18 cellular contexts compared by ENCODE assay signal in genomic region chr11:27388869-27389268, GRCh38. TPM values are rescaled to one million over a fixed set of nuclear protein-coding genes. Genes with fewer than 3 reads are reported as not detected.
DNase-seq lines count a peak whose midpoint lies in the region; ATAC-seq and TF ChIP-seq lines count a peak whose summit lies in the region.
"Had no signal": no experiment of that assay in that cellular context is flagged by ENCODE, and none has a peak within 500 bp of the region (broad histone marks: within the 10 kb centered on the region; RNA-seq: fewer than 3 reads in every experiment).

No MANE protein-coding gene starts in this region.

- peak overlapping the region; percentile 2; the same call in 1 of the 2 replicates for H3K27ac Mint-ChIP-seq in GM23338
- no peak overlapping the region for H3K27ac Mint-ChIP-seq in T-cell
- H3K27ac Mint-ChIP-seq: stimulated activated naive CD8-positive, alpha-beta T cell treated with anti-CD3 and anti-CD28 coated beads, Interleukin-15, Interleukin-2, amounts not matched to agents 100 ng/mL and 50 ng/mL, for 24 hours had no signal

- H3K36me3 Mint-ChIP-seq in GM23338 (ENCODE audit: low read depth), result peaks cover 11% of the 10 kb centered on the region; the same call in 2 of the 3 replicates
- H3K36me3 Mint-ChIP-seq in T-cell, result no peaks in the 10 kb centered on the region

- no peak overlapping the region for H2AFZ ChIP-seq in GM23338

- POLR2A ChIA-PET in T-cell (lab: Charles Lee), result no interaction called here

- H3K4me3 ChIP-seq in GM23338 (no peak overlapping the region), adrenal gland (no peak overlapping the region), mesodermal cell (ENCODE audit: extremely low read depth, insufficient read depth, low read length, poor library complexity, severe bottlenecking) (no peak overlapping the region)

- H3K4me3 Mint-ChIP-seq in GM23338 (no peak overlapping the region), T-cell (no peak overlapping the region)
- H3K4me3 Mint-ChIP-seq: stimulated activated naive CD8-positive, alpha-beta T cell treated with anti-CD3 and anti-CD28 coated beads, Interleukin-15, Interleukin-2, amounts not matched to agents 100 ng/mL and 50 ng/mL, for 24 hours had no signal

- no peaks in the 10 kb centered on the region for H3F3A ChIP-seq in GM23338 (replicated peaks; ENCODE audit: low read depth)

- TF ChIP-seq POLR2A in adrenal gland (IDR thresholded peaks at IDR 0.05), result no peak

- H3K9me2 ChIP-seq in GM23338 (ENCODE audit: insufficient read depth), result no peaks in the 10 kb centered on the region

- intact Hi-C loops in adrenal gland (cut with DNase I), result no loop called here

- DNase-seq in COLO829 (ENCODE audit: low spot score) (peak; percentile 29), GM23338 (ENCODE audit: low spot score) (no peak), adrenal gland (no peak), T-cell (no peak), substantia nigra (lab: John Stamatoyannopoulos, UW) (no peak)
- DNase-seq in stimulated activated naive CD4-positive, alpha-beta T cell treated with Interleukin-2 at 50 U/mL for 16 hours (lab: John Stamatoyannopoulos, UW), result no peak
- DNase-seq: activated effector memory CD4-positive, alpha-beta T cell treated with Interleukin-2 at 50 U/mL for 16 hours; AML-193; DMS 273 treated with DMSO at 0.1 percent for 48 hours; effector CD8-positive, alpha-beta T cell; MM.1S; NCI-H2081 treated with DMSO at 0.1 percent for 48 hours; NCI-H748 treated with DMSO at 0.1 percent for 48 hours had no signal

- H3K79me2 ChIP-seq in GM23338 (replicated peaks; ENCODE audit: insufficient read depth), result peaks cover 53% of the 10 kb centered on the region

- H3K4me1 ChIP-seq in GM23338 (ENCODE audit: insufficient read depth), result peaks cover 71% of the 10 kb centered on the region
- peaks cover 26 to 66% of the 10 kb centered on the region in 2 donors for H3K4me1 ChIP-seq in adrenal gland (replicated peaks in 1 of 2)
- peaks cover 85% of the 10 kb centered on the region for H3K4me1 ChIP-seq in mesodermal cell (ENCODE audit: control insufficient read depth, insufficient read depth, low read length, poor library complexity, severe bottlenecking)

- H3K27ac ChIP-seq in GM23338 (ENCODE audit: low read depth) (no peak overlapping the region), adrenal gland (peak overlapping the region in 3 of 5 donors; percentile 1 to 11 (median 7)), mesodermal cell (ENCODE audit: low read depth, low read length, severe bottlenecking) (peak overlapping the region; percentile 26), substantia nigra (ENCODE audit: low read depth, low read length, poor library complexity, severe bottlenecking) (no peak overlapping the region)
- H3K27ac ChIP-seq: neutrophil, RWPE1 had no signal

- WGBS in adrenal gland, 4 donors, result 55 to 67% (median 62%) methylated on average over 1 of the region's 1 CpG
- WGBS in mesodermal cell (ENCODE audit: insufficient coverage in 2 of 2), 2 experiments, result no CpG with 5 or more reads among the region's 1 CpG

- H4K20me1 ChIP-seq in GM23338 (replicated peaks; ENCODE audit: insufficient read depth), result no peaks in the 10 kb centered on the region; the same call in 1 of the 2 replicates

- no peak for ATAC-seq in GM23338
- no peak for ATAC-seq in T-cell (replicated peaks in 1 of 4)
- ATAC-seq in HG02610 (IDR thresholded peaks at IDR 0.05; ENCODE audit: unreplicated experiment), result no peak

- H3K9me3 Mint-ChIP-seq in GM23338 (no peaks in the 10 kb centered on the region), T-cell (no peaks in the 10 kb centered on the region)
- H3K9me3 Mint-ChIP-seq: stimulated activated naive CD8-positive, alpha-beta T cell treated with anti-CD3 and anti-CD28 coated beads, Interleukin-15, Interleukin-2, amounts not matched to agents 100 ng/mL and 50 ng/mL, for 24 hours had no signal

- H3K4me1 Mint-ChIP-seq in GM23338 (peaks cover 67% of the 10 kb centered on the region), T-cell (no peaks in the 10 kb centered on the region)

- peaks cover 10% of the 10 kb centered on the region; the same call in 1 of the 2 replicates for H3K36me3 ChIP-seq in GM23338 (ENCODE audit: insufficient read depth)
- H3K36me3 ChIP-seq in adrenal gland (replicated peaks in 1 of 2), result no peaks in the 10 kb centered on the region
- H3K36me3 ChIP-seq in mesodermal cell (ENCODE audit: control insufficient read depth, insufficient read depth, low read length), result peaks cover 13% of the 10 kb centered on the region
- H3K36me3 ChIP-seq: neutrophil had no signal

- CTCF ChIA-PET in T-cell (lab: Charles Lee), result no interaction called here

- no peaks in the 10 kb centered on the region for H3K27me3 ChIP-seq in GM23338 (ENCODE audit: insufficient read depth)
- no peaks in the 10 kb centered on the region for H3K27me3 ChIP-seq in adrenal gland
- H3K27me3 ChIP-seq: neutrophil had no signal

- no peaks in the 10 kb centered on the region for H3K9me3 ChIP-seq in adrenal gland (replicated peaks in 1 of 3)
- H3K9me3 ChIP-seq in mesodermal cell (ENCODE audit: control insufficient read depth, low read length), result no peaks in the 10 kb centered on the region
- H3K9me3 ChIP-seq: neutrophil had no signal

- H3K4me2 ChIP-seq in GM23338, result peak overlapping the region; percentile 34; the same call in 1 of the 2 replicates

- no peak for TF ChIP-seq CTCF in GM23338 (conservative IDR thresholded peaks at IDR 0.05; ENCODE audit: low read depth in 2 of 2)
- TF ChIP-seq CTCF in adrenal gland (IDR thresholded peaks at IDR 0.05), result no peak

- H3K27me3 Mint-ChIP-seq in GM23338 (ENCODE audit: insufficient read depth, low read depth, poor library complexity) (no peaks in the 10 kb centered on the region), T-cell (no peaks in the 10 kb centered on the region)

TF ChIP-seq in GM23338, 12 proteins besides CTCF, POLR2A, EP300 and RAD21 (continues in another document):
- TF ChIP-seq CREB1 (CRISPR knock-in tag; IDR thresholded peaks at IDR 0.05; ENCODE audit: low read depth) (no peak), JUNB (IDR thresholded peaks at IDR 0.05; ENCODE audit: unreplicated experiment) (no peak), ZNF331 (CRISPR knock-in tag; IDR thresholded peaks at IDR 0.05; ENCODE audit: low read depth) (no peak), ZNF114 (CRISPR knock-in tag; IDR thresholded peaks at IDR 0.05) (no peak), EZH2 (IDR thresholded peaks at IDR 0.05; ENCODE audit: low read depth, unreplicated experiment) (no peak), STAT1 (IDR thresholded peaks at IDR 0.05; ENCODE audit: unreplicated experiment) (no peak), ETS1 (IDR thresholded peaks at IDR 0.05) (no peak), NANOG (IDR thresholded peaks at IDR 0.05; ENCODE audit: borderline replicate concordance) (no peak)

RNA-seq across cellular contexts. Expression of gene CCDC34, which starts 25.9 kb away (rescaled TPM):
- 7.4 and 10.1 TPM in 2 replicates for total RNA-seq in GM23338 (2014; rRNA removed; shearing (Covaris generic))
- 47.9 and 56.0 TPM in 2 replicates for polyA plus RNA-seq in GM23338 (2016; fragmentation: Nextera tagmentation; extraction: Ambion mirVana)
- 10 to 100 TPM in 1 of 8 donors, 1 to 10 TPM in 7; 2.5 to 10.6 (median 4.4) TPM for total RNA-seq in adrenal gland
- polyA plus RNA-seq in adrenal gland, result 10 to 100 TPM; 10.0 to 16.6 (median 13.0) TPM
- 25.3 TPM for polyA plus RNA-seq in mesodermal cell (2013, experiment 1 of 2)
- 42.7 TPM for polyA plus RNA-seq in mesodermal cell (2013, experiment 2 of 2)
- 1 to 10 TPM; 1.4 to 4.2 (median 2.8) TPM for total RNA-seq in T-cell

Comparison
In these comparisons a context has a peak if more than half of its experiments do, and no peak if none do; other contexts are left out.
1. H3K27ac ChIP-seq: peak in adrenal gland (3 of 5) and mesodermal cell (single experiment); none in GM23338 (single experiment) and substantia nigra (single experiment).